Comparison of ENCODE assay signal across 16 cellular contexts in genomic region chr7:98314469-98314868, GRCh38. TPM values are rescaled to one million over a fixed set of nuclear protein-coding genes. Genes with fewer than 3 reads are reported as not detected.
DNase-seq lines count a peak whose midpoint lies in the region; ATAC-seq and TF ChIP-seq lines count a peak whose summit lies in the region.
"Had no signal": no experiment of that assay in that cellular context is flagged by ENCODE, and none has a peak within 500 bp of the region (broad histone marks: within the 10 kb centered on the region; RNA-seq: fewer than 3 reads in every experiment).

No MANE protein-coding gene starts in this region.

- H3K4me1 Mint-ChIP-seq in memory B cell = peaks cover 20% of the 10 kb centered on the region
- H3K4me1 Mint-ChIP-seq in CD4-positive, alpha-beta T cell (ENCODE audit: low read depth) = no peaks in the 10 kb centered on the region
- H3K4me1 Mint-ChIP-seq: CD4-positive, CD25-positive, alpha-beta regulatory T cell had no signal

- CTCF ChIA-PET in CD4-positive, alpha-beta T cell (lab: Charles Lee) = no interaction called here

- no peak for TF ChIP-seq CTCF in CD4-positive, alpha-beta T cell (IDR thresholded peaks at IDR 0.05)

- H3K36me3 Mint-ChIP-seq in memory B cell = no peaks in the 10 kb centered on the region
- peaks cover 3% of the 10 kb centered on the region for H3K36me3 Mint-ChIP-seq in CD4-positive, alpha-beta T cell (ENCODE audit: low read depth)

- H3K27ac Mint-ChIP-seq in memory B cell = peak overlapping the region; percentile 93
- H3K27ac Mint-ChIP-seq in CD4-positive, alpha-beta T cell = no peak overlapping the region
- H3K27ac Mint-ChIP-seq: activated CD8-positive, alpha-beta T cell treated with anti-CD3 and anti-CD28 coated beads, Interleukin-2, amount 10 ng/mL, durations not matched to agents 7 days and 5 days; CD4-positive, CD25-positive, alpha-beta regulatory T cell had no signal

- ATAC-seq in GM18867 (IDR thresholded peaks at IDR 0.05; ENCODE audit: unreplicated experiment) = peak; percentile 47
- ATAC-seq in HG02759 (IDR thresholded peaks at IDR 0.05; ENCODE audit: unreplicated experiment) = peak; percentile 51
- ATAC-seq in memory B cell (ENCODE audit: low read depth) = peak; percentile 85
- no peak for ATAC-seq in CD4-positive, alpha-beta T cell (ENCODE audit: poor library complexity)
- no peak for ATAC-seq in left lobe of liver
- ATAC-seq: activated CD8-positive, alpha-beta T cell treated with anti-CD3 and anti-CD28 coated beads, Interleukin-2, amount 10 ng/mL, durations not matched to agents 7 days and 5 days; pancreas had no signal

- no peaks in the 10 kb centered on the region for H3K27me3 ChIP-seq in CD4-positive, alpha-beta T cell (ENCODE audit: control insufficient read depth, insufficient read depth, low read length)
- H3K27me3 ChIP-seq: dorsolateral prefrontal cortex, pancreas had no signal

- DNase-seq in RKO (ENCODE audit: low spot score) (peak; percentile 27), memory B cell (ENCODE audit: low spot score in 2 of 2) (peak; percentile 58 to 63), left lobe of liver (ENCODE audit: low spot score) (no peak), NCI-H82 treated with DMSO at 0.1 percent for 48 hours (lab: John Stamatoyannopoulos, UW; ENCODE audit: unreplicated experiment) (no peak)
- DNase-seq in CD4-positive, alpha-beta T cell = no peak
- DNase-seq in activated effector memory CD4-positive, alpha-beta T cell treated with Interleukin-2 at 50 U/mL for 16 hours = no peak
- DNase-seq: activated CD8-positive, alpha-beta T cell treated with anti-CD3 and anti-CD28 coated beads, Interleukin-2, amount 10 ng/mL, durations not matched to agents 7 days and 5 days; activated naive CD4-positive, alpha-beta T cell treated with anti-CD3 and anti-CD28 coated beads, Interleukin-2, amount 50 U/mL, for 16 hours; CD4-positive, CD25-positive, alpha-beta regulatory T cell; dorsolateral prefrontal cortex; NCI-H2171 treated with DMSO at 0.1 percent for 48 hours; pancreas; PC-9; stimulated activated naive CD4-positive, alpha-beta T cell treated with Interleukin-2 at 50 U/mL for 16 hours had no signal

- H3K4me3 Mint-ChIP-seq in memory B cell = peak overlapping the region; percentile 28
- H3K4me3 Mint-ChIP-seq in CD4-positive, alpha-beta T cell = no peak overlapping the region
- H3K4me3 Mint-ChIP-seq: activated CD8-positive, alpha-beta T cell treated with anti-CD3 and anti-CD28 coated beads, Interleukin-2, amount 10 ng/mL, durations not matched to agents 7 days and 5 days; CD4-positive, CD25-positive, alpha-beta regulatory T cell had no signal

- no peak overlapping the region for H3K27ac ChIP-seq in CD4-positive, alpha-beta T cell (ENCODE audit: low read depth, low read length)
- H3K27ac ChIP-seq: dorsolateral prefrontal cortex, pancreas, PC-9 had no signal

- intact Hi-C loops in CD4-positive, alpha-beta T cell (cut with DNase I, micrococcal nuclease) = no loop called here

- peaks cover 33% of the 10 kb centered on the region for H3K27me3 Mint-ChIP-seq in memory B cell
- H3K27me3 Mint-ChIP-seq in CD4-positive, alpha-beta T cell = no peaks in the 10 kb centered on the region
- H3K27me3 Mint-ChIP-seq: CD4-positive, CD25-positive, alpha-beta regulatory T cell had no signal

- H3K9me3 ChIP-seq in CD4-positive, alpha-beta T cell (ENCODE audit: control insufficient read depth, low read length) = no peaks in the 10 kb centered on the region
- H3K9me3 ChIP-seq: pancreas had no signal

- POLR2A ChIA-PET in CD4-positive, alpha-beta T cell (lab: Charles Lee) = no interaction called here

- no peaks in the 10 kb centered on the region for H3K9me3 Mint-ChIP-seq in memory B cell
- no peaks in the 10 kb centered on the region for H3K9me3 Mint-ChIP-seq in CD4-positive, alpha-beta T cell

RNA-seq across cellular contexts. Expression of gene BRI3, which starts 33.0 kb away (rescaled TPM):
- total RNA-seq in CD4-positive, alpha-beta T cell = 10 to 100 TPM; 68.0 to 76.5 TPM
- total RNA-seq in left lobe of liver = 137 TPM

Comparison
In these comparisons a context has a peak if more than half of its experiments do, and no peak if none do; other contexts are left out.
1. ATAC-seq: peak in GM18867 (single experiment), HG02759 (single experiment) and memory B cell (single experiment); none in CD4-positive, alpha-beta T cell (single experiment) and left lobe of liver (single experiment).
2. DNase-seq: peak in RKO (single experiment) and memory B cell (2 of 2); none in CD4-positive, alpha-beta T cell (0 of 10), left lobe of liver (single experiment), activated effector memory CD4-positive, alpha-beta T cell treated with Interleukin-2 at 50 U/mL for 16 hours (single experiment) and NCI-H82 treated with DMSO at 0.1 percent for 48 hours (single experiment).